9 cellular contexts compared by ENCODE assay signal in the genomic region with DNA sequence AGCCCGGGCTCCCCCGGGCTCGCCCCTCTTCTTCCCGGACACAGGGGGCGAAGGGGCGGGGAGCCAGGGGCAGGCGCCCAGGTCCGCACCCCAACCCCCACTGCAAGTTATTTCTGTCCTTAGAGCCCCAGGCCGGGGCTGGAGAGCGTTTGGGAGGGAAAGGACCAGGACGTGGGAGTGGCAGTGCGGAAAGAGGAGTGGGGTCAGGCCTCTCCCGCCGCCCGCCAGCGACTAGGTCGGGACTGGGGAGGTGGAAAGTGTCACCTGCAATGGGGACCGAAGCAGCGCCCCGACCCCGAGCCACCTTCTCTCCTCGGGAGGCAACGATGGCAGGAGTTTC. TPM values are rescaled to one million over a fixed set of nuclear protein-coding genes. Genes with fewer than 3 reads are reported as not detected.
A peak's percentile ranks its signal among the peaks of the same experiment; 100 is the strongest.
DNase-seq lines count a peak whose midpoint lies in the region; ATAC-seq and TF ChIP-seq lines count a peak whose summit lies in the region.
"Had no signal": no experiment of that assay in that cellular context is flagged by ENCODE, and none has a peak within 500 bp of the region (broad histone marks: within the 10 kb centered on the region; RNA-seq: fewer than 3 reads in every experiment).

No MANE protein-coding gene starts in this region.

- CTCF ChIA-PET in CD8-positive, alpha-beta T cell (lab: Charles Lee): no interaction called here

- no peaks in the 10 kb centered on the region for H3K36me3 ChIP-seq in CD8-positive, alpha-beta T cell (ENCODE audit: insufficient read depth, low read length)
- H3K36me3 ChIP-seq in MM.1S (replicated peaks; ENCODE audit: insufficient read depth, low read length) (no peaks in the 10 kb centered on the region), WERI-Rb-1 (no peaks in the 10 kb centered on the region)

- H3K4me3 ChIP-seq in CD8-positive, alpha-beta T cell (ENCODE audit: low read depth, low read length): no peak overlapping the region
- H3K4me3 ChIP-seq in MM.1S (ENCODE audit: low read length) (peak overlapping the region; percentile 42; the same call in 1 of the 2 replicates), fibroblast of villous mesenchyme (ENCODE audit: low read depth, low read length) (peak overlapping the region; percentile 46), WERI-Rb-1 (ENCODE audit: low read depth, low read length) (no peak overlapping the region)

- H3K27me3 Mint-ChIP-seq in CD8-positive, alpha-beta T cell (ENCODE audit: low read depth): peaks cover 19% of the 10 kb centered on the region
- no peaks in the 10 kb centered on the region for H3K27me3 Mint-ChIP-seq in osteocyte (ENCODE audit: unreplicated experiment)

- no peak for DNase-seq in CD8-positive, alpha-beta T cell
- DNase-seq in MM.1S: no peak
- no peak for DNase-seq in fibroblast of villous mesenchyme (ENCODE audit: low read depth)
- no peak for DNase-seq in osteocyte (ENCODE audit: extremely low spot score, unreplicated experiment)
- no peak for DNase-seq in stimulated activated naive CD4-positive, alpha-beta T cell (lab: John Stamatoyannopoulos, UW)
- no peak for DNase-seq in WERI-Rb-1
- no peak for DNase-seq in cerebellum (ENCODE audit: low spot score)
- no peak for DNase-seq in GM19238 (ENCODE audit: insufficient read length, low spot score)

- no peak overlapping the region for H3K27ac Mint-ChIP-seq in CD8-positive, alpha-beta T cell
- no peak overlapping the region for H3K27ac Mint-ChIP-seq in osteocyte (ENCODE audit: unreplicated experiment)
- H3K27ac Mint-ChIP-seq: activated CD4-positive, alpha-beta memory T cell treated with anti-CD3 and anti-CD28 coated beads for 36 hours had no signal

- H3K9me2 ChIP-seq in MM.1S (replicated peaks; ENCODE audit: insufficient read depth, low read length): no peaks in the 10 kb centered on the region

- POLR2A ChIA-PET in CD8-positive, alpha-beta T cell (lab: Charles Lee): no interaction called here

- H3K4me1 Mint-ChIP-seq in CD8-positive, alpha-beta T cell (ENCODE audit: low read depth): peaks cover 2% of the 10 kb centered on the region
- H3K4me1 Mint-ChIP-seq in osteocyte (ENCODE audit: unreplicated experiment): peaks cover 45% of the 10 kb centered on the region

- no peaks in the 10 kb centered on the region for H3K36me3 Mint-ChIP-seq in CD8-positive, alpha-beta T cell
- H3K36me3 Mint-ChIP-seq in osteocyte (ENCODE audit: unreplicated experiment): no peaks in the 10 kb centered on the region
- H3K36me3 Mint-ChIP-seq: activated CD4-positive, alpha-beta memory T cell treated with anti-CD3 and anti-CD28 coated beads for 36 hours had no signal

- no peak for TF ChIP-seq CTCF in CD8-positive, alpha-beta T cell (IDR thresholded peaks at IDR 0.05)
- no peak for TF ChIP-seq CTCF in MM.1S (IDR thresholded peaks at IDR 0.05; ENCODE audit: low read length)
- TF ChIP-seq CTCF in fibroblast of villous mesenchyme (IDR thresholded peaks at IDR 0.05; ENCODE audit: insufficient read depth, low read depth, low read length): no peak
- TF ChIP-seq CTCF in osteocyte (IDR thresholded peaks at IDR 0.05): no peak
- no peak for TF ChIP-seq CTCF in WERI-Rb-1 (IDR thresholded peaks at IDR 0.05; ENCODE audit: low read depth, low read length)

- no peaks in the 10 kb centered on the region for H3F3A ChIP-seq in MM.1S (ENCODE audit: insufficient read depth, low read length)

- H4K20me1 ChIP-seq in MM.1S (ENCODE audit: insufficient read depth, low read length): no peaks in the 10 kb centered on the region

- no peak overlapping the region; the same call in 1 of the 2 replicates for H2AFZ ChIP-seq in MM.1S (ENCODE audit: low read length)

- H3K4me2 ChIP-seq in MM.1S (ENCODE audit: low read depth, low read length): peak overlapping the region; percentile 65; the same call in 1 of the 2 replicates

- no peaks in the 10 kb centered on the region for H3K27me3 ChIP-seq in CD8-positive, alpha-beta T cell (ENCODE audit: insufficient read depth, low read length)
- H3K27me3 ChIP-seq in MM.1S (replicated peaks; ENCODE audit: insufficient read depth, low read length) (no peaks in the 10 kb centered on the region), WERI-Rb-1 (ENCODE audit: insufficient read depth, low read depth, severe bottlenecking) (peaks cover 71% of the 10 kb centered on the region)

- H3K9ac ChIP-seq in MM.1S (ENCODE audit: low read length): no peak overlapping the region

- H3K27ac ChIP-seq in CD8-positive, alpha-beta T cell (ENCODE audit: low read depth, low read length): no peak overlapping the region
- H3K27ac ChIP-seq in MM.1S (ENCODE audit: low read length): no peak overlapping the region
- H3K27ac ChIP-seq in WERI-Rb-1: no peak overlapping the region

- peak overlapping the region; percentile 49 for H3K4me3 Mint-ChIP-seq in CD8-positive, alpha-beta T cell
- peak overlapping the region; percentile 73 for H3K4me3 Mint-ChIP-seq in osteocyte (ENCODE audit: unreplicated experiment)
- H3K4me3 Mint-ChIP-seq: activated CD4-positive, alpha-beta memory T cell treated with anti-CD3 and anti-CD28 coated beads for 36 hours had no signal

- H3K79me2 ChIP-seq in MM.1S (ENCODE audit: low read length): no peaks in the 10 kb centered on the region

- H3K9me3 Mint-ChIP-seq in CD8-positive, alpha-beta T cell: no peaks in the 10 kb centered on the region
- H3K9me3 Mint-ChIP-seq in osteocyte (ENCODE audit: unreplicated experiment): no peaks in the 10 kb centered on the region
- H3K9me3 Mint-ChIP-seq: activated CD4-positive, alpha-beta memory T cell treated with anti-CD3 and anti-CD28 coated beads for 36 hours had no signal

- intact Hi-C loops in CD8-positive, alpha-beta T cell (cut with DNase I, micrococcal nuclease): no loop called here

- H3K9me3 ChIP-seq in CD8-positive, alpha-beta T cell (ENCODE audit: low read length): no peaks in the 10 kb centered on the region
- H3K9me3 ChIP-seq in MM.1S (replicated peaks; ENCODE audit: insufficient read depth, low read length) (no peaks in the 10 kb centered on the region), WERI-Rb-1 (ENCODE audit: severe bottlenecking) (peaks cover 2% of the 10 kb centered on the region)

- H3K4me1 ChIP-seq in CD8-positive, alpha-beta T cell (ENCODE audit: insufficient read depth, low read length): no peaks in the 10 kb centered on the region
- H3K4me1 ChIP-seq in MM.1S (ENCODE audit: low read length): 0 out of 2 replicates have a peak, but pooled peaks cover 3% of the 10 kb centered on the region

- ATAC-seq in CD8-positive, alpha-beta T cell: no peak

RNA-seq across cellular contexts. Expression of a gene that starts 0.4 kb away (rescaled TPM):
- not detected for total RNA-seq in CD8-positive, alpha-beta T cell
- total RNA-seq in fibroblast of villous mesenchyme (0.43 TPM in 1 of 2 replicates, not detected in the other), osteocyte (2.0 and 2.4 TPM in 2 replicates), cerebellum (2.7 TPM)
- total RNA-seq: activated CD4-positive, alpha-beta memory T cell treated with anti-CD3 and anti-CD28 coated beads for 36 hours had no signal

Comparison
In these comparisons a context has a peak if more than half of its experiments do, and no peak if none do; other contexts are left out.
1. H3K4me3 ChIP-seq: peak in MM.1S (single experiment) and fibroblast of villous mesenchyme (single experiment); none in CD8-positive, alpha-beta T cell (single experiment) and WERI-Rb-1 (single experiment).